In genomic region chr14:49865431-49865859, GRCh38 we compare ENCODE assay signal across 1 cellular context.
A peak's percentile ranks its signal among the peaks of the same experiment; 100 is the strongest.
TF ChIP-seq lines count a peak whose summit lies in the region.

No MANE protein-coding gene starts in this region.

TF ChIP-seq in HepG2, 621 proteins besides CTCF, POLR2A, EP300 and RAD21 (continued from another document):
- TF ChIP-seq HMGXB4 (CRISPR knock-in tag; IDR thresholded peaks at IDR 0.05; ENCODE audit: borderline replicate concordance in 1 of 2, low read depth in 1 of 2): peak; percentile 39 to 60; a peak in 1 of 4 replicates
- TF ChIP-seq ERF (CRISPR knock-in tag; IDR thresholded peaks at IDR 0.05): no peak
- no peak for TF ChIP-seq TFAP4 (IDR thresholded peaks at IDR 0.05; ENCODE audit: borderline replicate concordance, low read depth)
- TF ChIP-seq ZBTB14 (CRISPR knock-in tag; IDR thresholded peaks at IDR 0.05): no peak
- TF ChIP-seq STAT5B (CRISPR knock-in tag; IDR thresholded peaks at IDR 0.05): no peak
- no peak for TF ChIP-seq ZNF362 (CRISPR knock-in tag; IDR thresholded peaks at IDR 0.05; ENCODE audit: borderline replicate concordance)
- TF ChIP-seq STAG1 (CRISPR knock-in tag; IDR thresholded peaks at IDR 0.05): peak; percentile 87
- TF ChIP-seq IRF2 (CRISPR knock-in tag; IDR thresholded peaks at IDR 0.05): 0 out of 2 replicates have a peak, but pooled peaks have one; percentile 50
- TF ChIP-seq ZNF737 (CRISPR knock-in tag; IDR thresholded peaks at IDR 0.05; ENCODE audit: borderline replicate concordance): no peak
- TF ChIP-seq HNRNPL (IDR thresholded peaks at IDR 0.05; ENCODE audit: low read depth, low read length): no peak
- TF ChIP-seq PHF8 (CRISPR knock-in tag; IDR thresholded peaks at IDR 0.05): 0 out of 2 replicates have a peak, but pooled peaks have one; percentile 24
- 0 out of 2 replicates have a peak, but pooled peaks have one; percentile 11 for TF ChIP-seq THAP11 (CRISPR knock-in tag; IDR thresholded peaks at IDR 0.05)
- peak; percentile 28; the same call in 1 of the 2 replicates for TF ChIP-seq ELF3 (CRISPR knock-in tag; IDR thresholded peaks at IDR 0.05)
- TF ChIP-seq KDM2A (CRISPR knock-in tag; IDR thresholded peaks at IDR 0.05; ENCODE audit: borderline replicate concordance, low read depth): peak; percentile 43; the same call in 1 of the 2 replicates
- TF ChIP-seq ZNF605 (CRISPR knock-in tag; IDR thresholded peaks at IDR 0.05): no peak
- no peak for TF ChIP-seq ZNF75D (CRISPR knock-in tag; IDR thresholded peaks at IDR 0.05; ENCODE audit: borderline replicate concordance)
- TF ChIP-seq SMC3 (IDR thresholded peaks at IDR 0.05; ENCODE audit: low read length): peak; percentile 86
- no peak for TF ChIP-seq TCF7L2 (IDR thresholded peaks at IDR 0.05; ENCODE audit: low read depth, low read length)
- no peak for TF ChIP-seq ZNF138 (CRISPR knock-in tag; IDR thresholded peaks at IDR 0.05; ENCODE audit: low read depth)
- no peak for TF ChIP-seq ZFX (CRISPR knock-in tag; IDR thresholded peaks at IDR 0.05; ENCODE audit: low read depth)
- no peak for TF ChIP-seq FOXJ3 (CRISPR knock-in tag; IDR thresholded peaks at IDR 0.05; ENCODE audit: borderline replicate concordance)
